ENCODE assay signal across 19 cellular contexts in genomic region chr14:67650161-67650560, GRCh38. TPM values are rescaled to one million over a fixed set of nuclear protein-coding genes. Genes with fewer than 3 reads are reported as not detected.
DNase-seq lines count a peak whose midpoint lies in the region; ATAC-seq and TF ChIP-seq lines count a peak whose summit lies in the region.
"Had no signal": no experiment of that assay in that cellular context is flagged by ENCODE, and none has a peak within 500 bp of the region (broad histone marks: within the 10 kb centered on the region; RNA-seq: fewer than 3 reads in every experiment).

No MANE protein-coding gene starts in this region.

- DNase-seq in GM23248 (peak; percentile 28), fibroblast of the aortic adventitia (ENCODE audit: low read depth) (peak; percentile 15), progenitor cell of endocrine pancreas (ENCODE audit: low spot score, unreplicated experiment) (no peak), AG08396 (ENCODE audit: low spot score) (no peak), GOT3 (lab: John Stamatoyannopoulos, UW) (no peak)
- DNase-seq: CD4-positive, alpha-beta memory T cell; DMS79 treated with DMSO at 0.1 percent for 48 hours; KBM-7; NCI-H1436; NCI-H2029; NCI-H510A; NCI-H774; PC-3 had no signal

- no peaks in the 10 kb centered on the region for H3K27me3 Mint-ChIP-seq in progenitor cell of endocrine pancreas
- H3K27me3 Mint-ChIP-seq: CD4-positive, alpha-beta memory T cell had no signal

- H3K27ac ChIP-seq in GM23248 (peak overlapping the region; percentile 92), angular gyrus (ENCODE audit: low read depth, low read length) (peak overlapping the region; percentile 12)
- H3K27ac ChIP-seq: RWPE1, SJSA1 had no signal

- H3K27me3 ChIP-seq in GM23248 (replicated peaks; ENCODE audit: insufficient read depth): no peaks in the 10 kb centered on the region
- H3K27me3 ChIP-seq: SJSA1 had no signal

- H3K36me3 Mint-ChIP-seq in progenitor cell of endocrine pancreas (ENCODE audit: insufficient read depth): peaks cover 21% of the 10 kb centered on the region

- H3K4me2 ChIP-seq in GM23248 (ENCODE audit: unreplicated experiment): peak overlapping the region; percentile 27

- in situ Hi-C loops in GM23248 (cut with MboI): no loop called here

- H3K9me3 ChIP-seq in GM23248 (ENCODE audit: low read depth): no peaks in the 10 kb centered on the region
- H3K9me3 ChIP-seq: SJSA1 had no signal

- TF ChIP-seq CTCF in fibroblast of the aortic adventitia (IDR thresholded peaks at IDR 0.05; ENCODE audit: insufficient read depth, low read length): no peak
- TF ChIP-seq CTCF in progenitor cell of endocrine pancreas (IDR thresholded peaks at IDR 0.05; ENCODE audit: unreplicated experiment): no peak

- no peak for ATAC-seq in HG03097 (IDR thresholded peaks at IDR 0.05; ENCODE audit: low FRiP score, unreplicated experiment)
- ATAC-seq: HCT116, PC-3 had no signal

- no peaks in the 10 kb centered on the region for H3K9me2 ChIP-seq in GM23248 (ENCODE audit: insufficient read depth)

- H3K36me3 ChIP-seq in GM23248 (ENCODE audit: low read depth): peaks cover 50% of the 10 kb centered on the region

- H3K79me2 ChIP-seq in GM23248 (ENCODE audit: insufficient read depth): 0 out of 2 replicates have a peak, but pooled peaks cover 4% of the 10 kb centered on the region

- H3K9ac ChIP-seq in GM23248: peak overlapping the region; percentile 35; the same call in 1 of the 2 replicates

- peak overlapping the region; percentile 27 for H3K27ac Mint-ChIP-seq in progenitor cell of endocrine pancreas

- 0 out of 2 replicates have a peak overlapping the region, but pooled peaks have one; percentile 25 for H2AFZ ChIP-seq in GM23248

- H3K4me1 Mint-ChIP-seq in progenitor cell of endocrine pancreas (ENCODE audit: low read depth): no peaks in the 10 kb centered on the region
- H3K4me1 Mint-ChIP-seq: CD4-positive, alpha-beta memory T cell had no signal

- peaks cover 31% of the 10 kb centered on the region for H3K4me1 ChIP-seq in GM23248 (ENCODE audit: insufficient read depth)
- H3K4me1 ChIP-seq: SJSA1 had no signal

- no peaks in the 10 kb centered on the region for H4K20me1 ChIP-seq in GM23248 (ENCODE audit: insufficient read depth)

- H3F3A ChIP-seq in GM23248 (ENCODE audit: insufficient read depth): peaks cover 39% of the 10 kb centered on the region

- H3K4me3 Mint-ChIP-seq in progenitor cell of endocrine pancreas (ENCODE audit: low read depth): no peak overlapping the region
- H3K4me3 Mint-ChIP-seq: CD4-positive, alpha-beta memory T cell had no signal

- no peak overlapping the region for H3K4me3 ChIP-seq in GM23248
- H3K4me3 ChIP-seq in fibroblast of the aortic adventitia (ENCODE audit: low read depth, low read length): no peak overlapping the region
- H3K4me3 ChIP-seq: SJSA1 had no signal

- no peaks in the 10 kb centered on the region for H3K9me3 Mint-ChIP-seq in progenitor cell of endocrine pancreas (ENCODE audit: low read depth)
- H3K9me3 Mint-ChIP-seq: CD4-positive, alpha-beta memory T cell had no signal

- WGBS in GM23248 (ENCODE audit: low coverage in 1 of 2, low lambda C conversion rate in 2 of 2, missing lambda C conversion rate in 2 of 2), 2 experiments: 48 to 58% methylated on average over 1 of the region's 1 CpG

RNA-seq across cellular contexts. Expression of gene VTI1B, which starts 24.3 kb away (rescaled TPM):
- 61.5 and 64.2 TPM in 2 replicates for total RNA-seq in GM23248 (2014; rRNA removed; shearing (Covaris generic))
- 192 and 207 TPM in 2 replicates for polyA plus RNA-seq in GM23248 (2016; fragmentation: Nextera tagmentation; extraction: Ambion mirVana)
- 48.5 and 69.0 TPM in 2 replicates for total RNA-seq in fibroblast of the aortic adventitia (ENCODE audit: low replicate concordance)
- total RNA-seq in progenitor cell of endocrine pancreas: 88.5 and 99.0 TPM in 2 replicates

RNA-seq across cellular contexts. Expression of gene ARG2, which starts 30.4 kb away (rescaled TPM):
- 6.3 and 8.2 TPM in 2 replicates for total RNA-seq in GM23248 (2014; rRNA removed; shearing (Covaris generic))
- 5.6 and 5.8 TPM in 2 replicates for polyA plus RNA-seq in GM23248 (2016; fragmentation: Nextera tagmentation; extraction: Ambion mirVana)
- total RNA-seq in fibroblast of the aortic adventitia (ENCODE audit: low replicate concordance) (0.74 and 7.0 TPM in 2 replicates), progenitor cell of endocrine pancreas (25.1 and 30.1 TPM in 2 replicates)

RNA-seq across cellular contexts. Expression of gene RDH11, which starts 45.4 kb away (rescaled TPM):
- total RNA-seq in GM23248 (2014; rRNA removed; shearing (Covaris generic)): 59.1 and 59.4 TPM in 2 replicates
- 56.7 and 57.5 TPM in 2 replicates for polyA plus RNA-seq in GM23248 (2016; fragmentation: Nextera tagmentation; extraction: Ambion mirVana)
- total RNA-seq in fibroblast of the aortic adventitia (ENCODE audit: low replicate concordance): 78.9 and 110 TPM in 2 replicates
- total RNA-seq in progenitor cell of endocrine pancreas: 99.9 and 103 TPM in 2 replicates

RNA-seq across cellular contexts. Expression of gene PIGH, which starts 50.1 kb away (rescaled TPM):
- 10.8 and 27.6 TPM in 2 replicates for total RNA-seq in GM23248 (2014; rRNA removed; shearing (Covaris generic))
- polyA plus RNA-seq in GM23248 (2016; fragmentation: Nextera tagmentation; extraction: Ambion mirVana): 22.4 and 23.4 TPM in 2 replicates
- total RNA-seq in fibroblast of the aortic adventitia (ENCODE audit: low replicate concordance) (8.0 and 16.8 TPM in 2 replicates), progenitor cell of endocrine pancreas (18.9 and 22.0 TPM in 2 replicates)

RNA-seq across cellular contexts. Expression of gene RDH12, which starts 51.5 kb away (rescaled TPM):
- total RNA-seq in GM23248 (2014; rRNA removed; shearing (Covaris generic)): not detected in 2 replicates
- polyA plus RNA-seq in GM23248 (2016; fragmentation: Nextera tagmentation; extraction: Ambion mirVana): not detected in 2 replicates
- total RNA-seq in fibroblast of the aortic adventitia (ENCODE audit: low replicate concordance): 0.82 TPM in 1 of 2 replicates, not detected in the other
- total RNA-seq in progenitor cell of endocrine pancreas: 1.7 and 2.4 TPM in 2 replicates
- total RNA-seq: CD4-positive, alpha-beta memory T cell; PC-3; SJSA1 had no signal
- polyA plus RNA-seq: BJ; CD4-positive, alpha-beta memory T cell had no signal

Comparison
In these comparisons a context has a peak if more than half of its experiments do, and no peak if none do; other contexts are left out.
1. DNase-seq: peak in GM23248 (single experiment) and fibroblast of the aortic adventitia (single experiment); none in progenitor cell of endocrine pancreas (single experiment), AG08396 (single experiment) and GOT3 (single experiment).